8 cellular contexts compared by ENCODE assay signal in genomic region chr15:50687302-50687902, GRCh38. TPM values are rescaled to one million over a fixed set of nuclear protein-coding genes. Genes with fewer than 3 reads are reported as not detected.
DNase-seq lines count a peak whose midpoint lies in the region; ATAC-seq and TF ChIP-seq lines count a peak whose summit lies in the region.

No MANE protein-coding gene starts in this region.

- no peaks in the 10 kb centered on the region for H3K36me3 ChIP-seq in right atrium auricular region

- no peaks in the 10 kb centered on the region for H3K9me3 Mint-ChIP-seq in activated naive CD4-positive, alpha-beta T cell treated with anti-CD3 and anti-CD28 coated beads for 36 hours
- no peaks in the 10 kb centered on the region for H3K9me3 Mint-ChIP-seq in T-helper 2 cell treated with Interferon-gamma antibody and Interleukin-4, amounts not matched to agents 5 μg/mL and 100 μg/mL, for 36 hours
- no peaks in the 10 kb centered on the region for H3K9me3 Mint-ChIP-seq in stimulated activated effector memory CD8-positive, alpha-beta T cell treated with anti-CD3 and anti-CD28 coated beads, Interleukin-12 subunit alpha, Interleukin-12 subunit beta, amount 100 ng/mL, for 72 hours

- CTCF ChIA-PET in activated naive CD4-positive, alpha-beta T cell treated with anti-CD3 and anti-CD28 coated beads for 36 hours (lab: Charles Lee): no interaction called here

- intact Hi-C loops in activated naive CD4-positive, alpha-beta T cell treated with anti-CD3 and anti-CD28 coated beads for 36 hours (cut with micrococcal nuclease): loop anchor here (2.0 to 10.0 kb wide), 6 partner anchors 33 to 1065 kb away; partner anchors contain the start of genes DTWD1, FAM227B and SLC27A2

- peak overlapping the region; percentile 99 for H3K4me3 Mint-ChIP-seq in activated naive CD4-positive, alpha-beta T cell treated with anti-CD3 and anti-CD28 coated beads for 36 hours
- peak overlapping the region; percentile 99 for H3K4me3 Mint-ChIP-seq in T-helper 2 cell treated with Interferon-gamma antibody and Interleukin-4, amounts not matched to agents 5 μg/mL and 100 μg/mL, for 36 hours
- peak overlapping the region; percentile 98 for H3K4me3 Mint-ChIP-seq in stimulated activated effector memory CD8-positive, alpha-beta T cell treated with anti-CD3 and anti-CD28 coated beads, Interleukin-12 subunit alpha, Interleukin-12 subunit beta, amount 100 ng/mL, for 72 hours

- H3K27me3 ChIP-seq in right atrium auricular region: no peaks in the 10 kb centered on the region

- TF ChIP-seq CTCF in right atrium auricular region (IDR thresholded peaks at IDR 0.05): no peak

- peak overlapping the region; percentile 98 for H3K27ac Mint-ChIP-seq in activated naive CD4-positive, alpha-beta T cell treated with anti-CD3 and anti-CD28 coated beads for 36 hours
- peak overlapping the region; percentile 98 for H3K27ac Mint-ChIP-seq in T-helper 2 cell treated with Interferon-gamma antibody and Interleukin-4, amounts not matched to agents 5 μg/mL and 100 μg/mL, for 36 hours
- H3K27ac Mint-ChIP-seq in stimulated activated effector memory CD8-positive, alpha-beta T cell treated with anti-CD3 and anti-CD28 coated beads, Interleukin-12 subunit alpha, Interleukin-12 subunit beta, amount 100 ng/mL, for 72 hours: peak overlapping the region; percentile 88

- no peak for ATAC-seq in stimulated activated effector memory CD8-positive, alpha-beta T cell treated with anti-CD3 and anti-CD28 coated beads, Interleukin-12 subunit alpha, Interleukin-12 subunit beta, amount 100 ng/mL, for 72 hours
- ATAC-seq in HG03045 (IDR thresholded peaks at IDR 0.05; ENCODE audit: unreplicated experiment): no peak

- peaks cover 46% of the 10 kb centered on the region for H3K4me1 Mint-ChIP-seq in activated naive CD4-positive, alpha-beta T cell treated with anti-CD3 and anti-CD28 coated beads for 36 hours (ENCODE audit: low read depth)
- H3K4me1 Mint-ChIP-seq in T-helper 2 cell treated with Interferon-gamma antibody and Interleukin-4, amounts not matched to agents 5 μg/mL and 100 μg/mL, for 36 hours (ENCODE audit: low read depth): peaks cover 30% of the 10 kb centered on the region
- H3K4me1 Mint-ChIP-seq in stimulated activated effector memory CD8-positive, alpha-beta T cell treated with anti-CD3 and anti-CD28 coated beads, Interleukin-12 subunit alpha, Interleukin-12 subunit beta, amount 100 ng/mL, for 72 hours: peaks cover 51% of the 10 kb centered on the region

- peak overlapping the region; percentile 90 to 95 for H3K4me3 ChIP-seq in right atrium auricular region

- no peaks in the 10 kb centered on the region for H3K27me3 Mint-ChIP-seq in activated naive CD4-positive, alpha-beta T cell treated with anti-CD3 and anti-CD28 coated beads for 36 hours (ENCODE audit: low read depth)
- H3K27me3 Mint-ChIP-seq in T-helper 2 cell treated with Interferon-gamma antibody and Interleukin-4, amounts not matched to agents 5 μg/mL and 100 μg/mL, for 36 hours (ENCODE audit: low read depth): no peaks in the 10 kb centered on the region

- no peaks in the 10 kb centered on the region for H3K9me3 ChIP-seq in right atrium auricular region

- peaks cover 34% of the 10 kb centered on the region for H3K36me3 Mint-ChIP-seq in activated naive CD4-positive, alpha-beta T cell treated with anti-CD3 and anti-CD28 coated beads for 36 hours (ENCODE audit: low read depth)
- peaks cover 29% of the 10 kb centered on the region for H3K36me3 Mint-ChIP-seq in T-helper 2 cell treated with Interferon-gamma antibody and Interleukin-4, amounts not matched to agents 5 μg/mL and 100 μg/mL, for 36 hours (ENCODE audit: low read depth)
- H3K36me3 Mint-ChIP-seq in stimulated activated effector memory CD8-positive, alpha-beta T cell treated with anti-CD3 and anti-CD28 coated beads, Interleukin-12 subunit alpha, Interleukin-12 subunit beta, amount 100 ng/mL, for 72 hours: peaks cover 45% of the 10 kb centered on the region

- peak overlapping the region; percentile 98 to 99 for H3K27ac ChIP-seq in right atrium auricular region

- DNase-seq in activated naive CD4-positive, alpha-beta T cell treated with anti-CD3 and anti-CD28 coated beads for 36 hours: no peak
- DNase-seq in activated naive CD4-positive, alpha-beta T cell (lab: John Stamatoyannopoulos, UW): no peak
- DNase-seq in T-helper 2 cell treated with Interferon-gamma antibody and Interleukin-4, amounts not matched to agents 5 μg/mL and 100 μg/mL, for 36 hours (ENCODE audit: low spot score): no peak
- DNase-seq in right atrium auricular region (ENCODE audit: low spot score) (no peak), anterior cingulate cortex (lab: John Stamatoyannopoulos, UW) (no peak), cerebellum (ENCODE audit: low spot score) (no peak)
- no peak for DNase-seq in stimulated activated effector memory CD8-positive, alpha-beta T cell treated with anti-CD3 and anti-CD28 coated beads, Interleukin-12 subunit alpha, Interleukin-12 subunit beta, amount 100 ng/mL, for 72 hours (ENCODE audit: low spot score in 2 of 2)

- peaks cover 0 to 38% of the 10 kb centered on the region in 2 donors for H3K4me1 ChIP-seq in right atrium auricular region

RNA-seq across cellular contexts. Expression of gene TRPM7, which starts 0.8 kb away (rescaled TPM):
- total RNA-seq in activated naive CD4-positive, alpha-beta T cell treated with anti-CD3 and anti-CD28 coated beads for 36 hours: 10 to 100 TPM; 31.1 to 32.7 TPM
- 10 to 100 TPM; 21.7 to 25.4 TPM for total RNA-seq in right atrium auricular region
- 71.4 TPM for total RNA-seq in cerebellum
